29 cellular contexts compared by ENCODE assay signal in genomic region chr5:143723159-143723558, GRCh38.
"Had no signal": no experiment of that assay in that cellular context is flagged by ENCODE, and none has a peak within 500 bp of the region (broad histone marks: within the 10 kb centered on the region; RNA-seq: fewer than 3 reads in every experiment).

No MANE protein-coding gene starts in this region.

- H3K36me3 ChIP-seq: colonic mucosa, esophagus muscularis mucosa, esophagus squamous epithelium, gastrocnemius medialis, gastroesophageal sphincter, heart left ventricle, heart right ventricle had no signal

- H3K4me3 Mint-ChIP-seq: dendritic cell treated with granulocyte-macrophage colony-stimulating factor and Interleukin-4, amounts not matched to agents 40 ng/mL and 50 ng/mL, for 4 days; effector memory CD8-positive, alpha-beta T cell; endodermal cell had no signal

- H3K27ac ChIP-seq: colonic mucosa, coronary artery, dorsolateral prefrontal cortex, epithelial cell of prostate, esophagus muscularis mucosa, esophagus squamous epithelium, foreskin keratinocyte, gastrocnemius medialis, gastroesophageal sphincter, heart left ventricle, heart right ventricle had no signal

- H3K9me3 ChIP-seq: colonic mucosa, gastrocnemius medialis had no signal

- FAIRE-seq: colon, endometrium, endothelial cell of umbilical vein, frontal cortex had no signal

- H3K4me1 ChIP-seq: colonic mucosa, esophagus muscularis mucosa, esophagus squamous epithelium, foreskin keratinocyte, gastrocnemius medialis, gastroesophageal sphincter, heart right ventricle had no signal

- H3K27ac Mint-ChIP-seq: dendritic cell treated with granulocyte-macrophage colony-stimulating factor and Interleukin-4, amounts not matched to agents 40 ng/mL and 50 ng/mL, for 4 days; endodermal cell had no signal

- H3K27me3 ChIP-seq: colonic mucosa, dorsolateral prefrontal cortex, esophagus muscularis mucosa, esophagus squamous epithelium, gastrocnemius medialis, gastroesophageal sphincter, heart left ventricle, heart right ventricle had no signal

- H3K4me3 ChIP-seq: colonic mucosa, coronary artery, dorsolateral prefrontal cortex, esophagus muscularis mucosa, esophagus squamous epithelium, gastrocnemius medialis, gastroesophageal sphincter, heart left ventricle, heart right ventricle had no signal

- ATAC-seq: effector memory CD8-positive, alpha-beta T cell; esophagus mucosa; foreskin keratinocyte; gastrocnemius medialis; gastroesophageal sphincter; heart left ventricle; heart right ventricle had no signal

- H3K4me1 Mint-ChIP-seq: endodermal cell had no signal

- DNase-seq: colonic mucosa; cortex of kidney; dermis blood vessel endothelial cell; dorsolateral prefrontal cortex; effector CD4-positive, alpha-beta T cell; effector CD8-positive, alpha-beta T cell; effector memory CD4-positive, alpha-beta T cell; effector memory CD8-positive, alpha-beta T cell; endodermal cell; erythroblast; esophagus squamous epithelium; foreskin fibroblast; foreskin keratinocyte; foreskin melanocyte; gastrocnemius medialis; glutamatergic neuron; head of caudate nucleus; heart left ventricle; heart right ventricle had no signal
